Comparison of ENCODE assay signal across 1 cellular context in the genomic region with DNA sequence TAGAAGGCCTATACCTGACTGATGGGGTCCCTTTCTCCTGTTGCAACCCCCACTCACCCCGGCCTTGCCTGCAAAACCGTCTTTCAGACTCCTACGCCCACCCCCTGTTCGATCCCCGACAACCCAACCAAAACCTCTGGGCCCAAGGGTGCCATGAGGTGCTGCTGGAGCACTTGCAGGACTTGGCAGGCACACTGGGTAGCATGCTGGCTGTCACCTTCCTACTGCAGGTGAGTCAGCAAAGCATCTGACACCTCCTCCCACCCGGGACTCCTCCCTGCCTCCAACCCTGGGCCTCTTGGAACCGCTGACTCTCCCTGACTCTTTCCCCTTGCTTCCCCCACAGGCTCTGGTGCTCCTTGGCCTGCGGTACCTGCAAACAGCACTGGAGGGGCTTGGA.
TF ChIP-seq lines count a peak whose summit lies in the region.

No MANE protein-coding gene starts in this region.

TF ChIP-seq in SK-N-SH treated with all-trans-retinoic acid at 6 μM for 48 hours, 23 proteins besides CTCF, POLR2A, EP300 and RAD21 (continued from another document):
- TF ChIP-seq, protein P1, sequence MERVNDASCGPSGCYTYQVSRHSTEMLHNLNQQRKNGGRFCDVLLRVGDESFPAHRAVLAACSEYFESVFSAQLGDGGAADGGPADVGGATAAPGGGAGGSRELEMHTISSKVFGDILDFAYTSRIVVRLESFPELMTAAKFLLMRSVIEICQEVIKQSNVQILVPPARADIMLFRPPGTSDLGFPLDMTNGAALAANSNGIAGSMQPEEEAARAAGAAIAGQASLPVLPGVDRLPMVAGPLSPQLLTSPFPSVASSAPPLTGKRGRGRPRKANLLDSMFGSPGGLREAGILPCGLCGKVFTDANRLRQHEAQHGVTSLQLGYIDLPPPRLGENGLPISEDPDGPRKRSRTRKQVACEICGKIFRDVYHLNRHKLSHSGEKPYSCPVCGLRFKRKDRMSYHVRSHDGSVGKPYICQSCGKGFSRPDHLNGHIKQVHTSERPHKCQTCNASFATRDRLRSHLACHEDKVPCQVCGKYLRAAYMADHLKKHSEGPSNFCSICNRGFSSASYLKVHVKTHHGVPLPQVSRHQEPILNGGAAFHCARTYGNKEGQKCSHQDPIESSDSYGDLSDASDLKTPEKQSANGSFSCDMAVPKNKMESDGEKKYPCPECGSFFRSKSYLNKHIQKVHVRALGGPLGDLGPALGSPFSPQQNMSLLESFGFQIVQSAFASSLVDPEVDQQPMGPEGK (CRISPR knock-in tag; IDR thresholded peaks at IDR 0.05; ENCODE audit: borderline replicate concordance), result no peak
- no peak for TF ChIP-seq RARB (CRISPR knock-in tag; IDR thresholded peaks at IDR 0.05)
- no peak for TF ChIP-seq ZC3H10 (CRISPR knock-in tag; IDR thresholded peaks at IDR 0.05)
- TF ChIP-seq ZFP3 (CRISPR knock-in tag; IDR thresholded peaks at IDR 0.05), result no peak
- no peak for TF ChIP-seq OSR1 (CRISPR knock-in tag; IDR thresholded peaks at IDR 0.05)
- no peak for TF ChIP-seq CSDC2 (CRISPR knock-in tag; IDR thresholded peaks at IDR 0.05)
- no peak for TF ChIP-seq ISL1 (CRISPR knock-in tag; IDR thresholded peaks at IDR 0.05)
- TF ChIP-seq, protein P2, sequence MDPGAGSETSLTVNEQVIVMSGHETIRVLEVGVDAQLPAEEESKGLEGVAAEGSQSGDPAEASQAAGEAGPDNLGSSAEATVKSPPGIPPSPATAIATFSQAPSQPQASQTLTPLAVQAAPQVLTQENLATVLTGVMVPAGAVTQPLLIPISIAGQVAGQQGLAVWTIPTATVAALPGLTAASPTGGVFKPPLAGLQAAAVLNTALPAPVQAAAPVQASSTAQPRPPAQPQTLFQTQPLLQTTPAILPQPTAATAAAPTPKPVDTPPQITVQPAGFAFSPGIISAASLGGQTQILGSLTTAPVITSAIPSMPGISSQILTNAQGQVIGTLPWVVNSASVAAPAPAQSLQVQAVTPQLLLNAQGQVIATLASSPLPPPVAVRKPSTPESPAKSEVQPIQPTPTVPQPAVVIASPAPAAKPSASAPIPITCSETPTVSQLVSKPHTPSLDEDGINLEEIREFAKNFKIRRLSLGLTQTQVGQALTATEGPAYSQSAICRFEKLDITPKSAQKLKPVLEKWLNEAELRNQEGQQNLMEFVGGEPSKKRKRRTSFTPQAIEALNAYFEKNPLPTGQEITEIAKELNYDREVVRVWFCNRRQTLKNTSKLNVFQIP (CRISPR knock-in tag; IDR thresholded peaks at IDR 0.05; ENCODE audit: borderline replicate concordance, low read depth), result no peak
- TF ChIP-seq ZNF70 (CRISPR knock-in tag; IDR thresholded peaks at IDR 0.05), result no peak
- no peak for TF ChIP-seq TOX (CRISPR knock-in tag; IDR thresholded peaks at IDR 0.05; ENCODE audit: borderline replicate concordance)
- no peak for TF ChIP-seq BACH2 (CRISPR knock-in tag; IDR thresholded peaks at IDR 0.05; ENCODE audit: borderline replicate concordance)
- TF ChIP-seq, protein P3, sequence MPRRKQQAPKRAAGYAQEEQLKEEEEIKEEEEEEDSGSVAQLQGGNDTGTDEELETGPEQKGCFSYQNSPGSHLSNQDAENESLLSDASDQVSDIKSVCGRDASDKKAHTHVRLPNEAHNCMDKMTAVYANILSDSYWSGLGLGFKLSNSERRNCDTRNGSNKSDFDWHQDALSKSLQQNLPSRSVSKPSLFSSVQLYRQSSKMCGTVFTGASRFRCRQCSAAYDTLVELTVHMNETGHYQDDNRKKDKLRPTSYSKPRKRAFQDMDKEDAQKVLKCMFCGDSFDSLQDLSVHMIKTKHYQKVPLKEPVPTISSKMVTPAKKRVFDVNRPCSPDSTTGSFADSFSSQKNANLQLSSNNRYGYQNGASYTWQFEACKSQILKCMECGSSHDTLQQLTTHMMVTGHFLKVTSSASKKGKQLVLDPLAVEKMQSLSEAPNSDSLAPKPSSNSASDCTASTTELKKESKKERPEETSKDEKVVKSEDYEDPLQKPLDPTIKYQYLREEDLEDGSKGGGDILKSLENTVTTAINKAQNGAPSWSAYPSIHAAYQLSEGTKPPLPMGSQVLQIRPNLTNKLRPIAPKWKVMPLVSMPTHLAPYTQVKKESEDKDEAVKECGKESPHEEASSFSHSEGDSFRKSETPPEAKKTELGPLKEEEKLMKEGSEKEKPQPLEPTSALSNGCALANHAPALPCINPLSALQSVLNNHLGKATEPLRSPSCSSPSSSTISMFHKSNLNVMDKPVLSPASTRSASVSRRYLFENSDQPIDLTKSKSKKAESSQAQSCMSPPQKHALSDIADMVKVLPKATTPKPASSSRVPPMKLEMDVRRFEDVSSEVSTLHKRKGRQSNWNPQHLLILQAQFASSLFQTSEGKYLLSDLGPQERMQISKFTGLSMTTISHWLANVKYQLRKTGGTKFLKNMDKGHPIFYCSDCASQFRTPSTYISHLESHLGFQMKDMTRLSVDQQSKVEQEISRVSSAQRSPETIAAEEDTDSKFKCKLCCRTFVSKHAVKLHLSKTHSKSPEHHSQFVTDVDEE (CRISPR knock-in tag; IDR thresholded peaks at IDR 0.05), result no peak
- TF ChIP-seq, protein P4, sequence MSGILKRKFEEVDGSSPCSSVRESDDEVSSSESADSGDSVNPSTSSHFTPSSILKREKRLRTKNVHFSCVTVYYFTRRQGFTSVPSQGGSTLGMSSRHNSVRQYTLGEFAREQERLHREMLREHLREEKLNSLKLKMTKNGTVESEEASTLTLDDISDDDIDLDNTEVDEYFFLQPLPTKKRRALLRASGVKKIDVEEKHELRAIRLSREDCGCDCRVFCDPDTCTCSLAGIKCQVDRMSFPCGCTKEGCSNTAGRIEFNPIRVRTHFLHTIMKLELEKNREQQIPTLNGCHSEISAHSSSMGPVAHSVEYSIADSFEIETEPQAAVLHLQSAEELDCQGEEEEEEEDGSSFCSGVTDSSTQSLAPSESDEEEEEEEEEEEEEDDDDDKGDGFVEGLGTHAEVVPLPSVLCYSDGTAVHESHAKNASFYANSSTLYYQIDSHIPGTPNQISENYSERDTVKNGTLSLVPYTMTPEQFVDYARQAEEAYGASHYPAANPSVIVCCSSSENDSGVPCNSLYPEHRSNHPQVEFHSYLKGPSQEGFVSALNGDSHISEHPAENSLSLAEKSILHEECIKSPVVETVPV (CRISPR knock-in tag; IDR thresholded peaks at IDR 0.05), result no peak
- TF ChIP-seq PPARA (CRISPR knock-in tag; IDR thresholded peaks at IDR 0.05; ENCODE audit: borderline replicate concordance), result no peak
